ENCODE assay signal across 5 cellular contexts in the genomic region with DNA sequence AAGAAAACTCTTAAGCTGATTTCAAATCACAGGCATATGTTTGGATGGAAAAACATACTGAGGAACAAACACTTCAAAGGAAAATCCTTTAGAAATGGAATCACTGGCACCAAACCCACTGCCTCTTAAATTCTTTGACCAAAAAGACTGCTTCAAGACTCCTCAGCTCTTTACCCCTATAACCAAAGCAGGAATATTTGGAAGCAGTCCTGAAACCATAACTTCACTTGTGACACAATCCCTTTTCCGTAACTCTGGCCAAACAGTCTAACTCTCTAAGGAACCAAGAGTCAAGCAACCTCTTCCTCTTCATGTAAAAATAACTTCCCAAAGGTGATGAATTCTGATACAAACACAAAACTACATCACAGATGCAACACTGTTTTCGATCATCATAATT.
"Had no signal": no experiment of that assay in that cellular context is flagged by ENCODE, and none has a peak within 500 bp of the region (broad histone marks: within the 10 kb centered on the region; RNA-seq: fewer than 3 reads in every experiment).

No MANE protein-coding gene starts in this region.

- H3K4me3 Mint-ChIP-seq: GM23338, H9, IgD-negative memory B cell had no signal

- DNase-seq: H9, HCEC 1CT had no signal

- H3K4me1 Mint-ChIP-seq: GM23338, H9, IgD-negative memory B cell had no signal

- H3K27ac ChIP-seq: HL-60 had no signal

- H3K4me3 ChIP-seq: GM23338 had no signal

- H3K9me3 Mint-ChIP-seq: GM23338, H9, IgD-negative memory B cell had no signal

- H3K27me3 Mint-ChIP-seq: IgD-negative memory B cell had no signal

- H3K27ac Mint-ChIP-seq: GM23338, H9, IgD-negative memory B cell had no signal
